ENCODE assay signal across 17 cellular contexts in the genomic region with DNA sequence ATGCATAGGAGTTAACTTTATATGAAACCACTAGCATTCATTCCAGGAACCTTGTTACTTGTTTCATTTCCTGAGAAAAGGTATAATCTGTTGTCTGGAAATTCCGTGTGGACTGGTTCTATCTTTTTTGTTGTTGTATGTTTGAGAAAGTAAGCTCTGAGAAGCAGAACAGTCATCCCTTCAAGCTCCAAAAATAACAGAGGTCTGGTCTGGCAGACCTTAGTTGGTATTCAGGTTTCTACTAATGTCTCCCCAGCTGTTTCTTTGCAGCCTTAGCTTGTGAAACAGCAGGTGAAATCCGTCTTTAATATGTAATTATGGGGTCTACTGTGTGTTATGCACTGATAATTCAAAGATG. TPM values are rescaled to one million over a fixed set of nuclear protein-coding genes. Genes with fewer than 3 reads are reported as not detected.
DNase-seq lines count a peak whose midpoint lies in the region; ATAC-seq and TF ChIP-seq lines count a peak whose summit lies in the region.
"Had no signal": no experiment of that assay in that cellular context is flagged by ENCODE, and none has a peak within 500 bp of the region (broad histone marks: within the 10 kb centered on the region; RNA-seq: fewer than 3 reads in every experiment).

No MANE protein-coding gene starts in this region.

- TF ChIP-seq POLR2A in adrenal gland (IDR thresholded peaks at IDR 0.05) = no peak
- TF ChIP-seq POLR2A in esophagus squamous epithelium (IDR thresholded peaks at IDR 0.05) = no peak

- H3K9me3 Mint-ChIP-seq in activated T-cell treated with anti-CD3 and anti-CD28 coated beads, Interleukin-2, amount 50 U/mL, for 4 hours = no peaks in the 10 kb centered on the region
- no peaks in the 10 kb centered on the region for H3K9me3 Mint-ChIP-seq in stimulated activated memory B cell treated with anti-CD40 and anti-IgM and Interleukin-4, amounts not matched to agents 10 μg/mL and 1 μg/mL and 100 μg/mL, for 72 hours
- H3K9me3 Mint-ChIP-seq: GM23338 had no signal

- peak; percentile 3 to 6 for ATAC-seq in activated T-cell treated with anti-CD3 and anti-CD28 coated beads, Interleukin-2, amount 50 U/mL, for 4 hours
- peak; percentile 55 for ATAC-seq in stimulated activated memory B cell treated with anti-CD40 and anti-IgM and Interleukin-4, amounts not matched to agents 10 μg/mL and 1 μg/mL and 100 μg/mL, for 72 hours
- ATAC-seq: GM23338 had no signal

- no peaks in the 10 kb centered on the region for H3K27me3 ChIP-seq in brain microvascular endothelial cell (replicated peaks)
- no peaks in the 10 kb centered on the region for H3K27me3 ChIP-seq in adrenal gland
- H3K27me3 ChIP-seq in esophagus squamous epithelium = no peaks in the 10 kb centered on the region
- H3K27me3 ChIP-seq: uterus had no signal

- H3K4me3 Mint-ChIP-seq in activated T-cell treated with anti-CD3 and anti-CD28 coated beads, Interleukin-2, amount 50 U/mL, for 4 hours = peak overlapping the region; percentile 99
- H3K4me3 Mint-ChIP-seq in stimulated activated memory B cell treated with anti-CD40 and anti-IgM and Interleukin-4, amounts not matched to agents 10 μg/mL and 1 μg/mL and 100 μg/mL, for 72 hours = peak overlapping the region; percentile 94

- intact Hi-C loops in adrenal gland (cut with DNase I) = no loop called here
- intact Hi-C loops in esophagus squamous epithelium (cut with DNase I) = no loop called here

- DNase-seq in activated T-cell treated with anti-CD3 and anti-CD28 coated beads, Interleukin-2, amount 50 U/mL, for 4 hours = no peak
- no peak for DNase-seq in activated T-cell treated with anti-CD3 and anti-CD28 coated beads, Interleukin-2, amount 50 U/mL, for 1 hour
- DNase-seq in NCI-H2227 treated with DMSO at 0.1 percent for 48 hours (lab: John Stamatoyannopoulos, UW) (peak; percentile 8), brain microvascular endothelial cell (peak; percentile 22), hypothalamus (lab: John Stamatoyannopoulos, UW) (no peak), adrenal gland (no peak), esophagus squamous epithelium (lab: John Stamatoyannopoulos, UW) (no peak)
- DNase-seq: activated CD4-positive, alpha-beta T cell treated with anti-CD3 and anti-CD28 coated beads, Interleukin-2, amount 50 U/mL, for 1 hour; DMS53; foreskin melanocyte; NCI-H2081 treated with DMSO at 0.1 percent for 48 hours; SW 1271; uterus had no signal

- H3K36me3 ChIP-seq in brain microvascular endothelial cell (replicated peaks) (no peaks in the 10 kb centered on the region), adrenal gland (replicated peaks in 1 of 2) (no peaks in the 10 kb centered on the region), esophagus squamous epithelium (no peaks in the 10 kb centered on the region)
- H3K36me3 ChIP-seq: uterus had no signal

- H3K4me1 ChIP-seq in adrenal gland (replicated peaks in 1 of 2) = peaks cover 13 to 43% of the 10 kb centered on the region in 2 donors
- peaks cover 10 to 48% (median 25%) of the 10 kb centered on the region in 3 donors for H3K4me1 ChIP-seq in esophagus squamous epithelium

- no peaks in the 10 kb centered on the region for H3K27me3 Mint-ChIP-seq in activated T-cell treated with anti-CD3 and anti-CD28 coated beads, Interleukin-2, amount 50 U/mL, for 4 hours (ENCODE audit: low read depth)
- no peaks in the 10 kb centered on the region for H3K27me3 Mint-ChIP-seq in stimulated activated memory B cell treated with anti-CD40 and anti-IgM and Interleukin-4, amounts not matched to agents 10 μg/mL and 1 μg/mL and 100 μg/mL, for 72 hours

- no peak for TF ChIP-seq CTCF in brain microvascular endothelial cell (IDR thresholded peaks at IDR 0.05; ENCODE audit: low read depth, low read length, missing control alignments)
- no peak for TF ChIP-seq CTCF in adrenal gland (IDR thresholded peaks at IDR 0.05)
- TF ChIP-seq CTCF in esophagus squamous epithelium (IDR thresholded peaks at IDR 0.05) = no peak

- H3K27ac ChIP-seq in brain microvascular endothelial cell (peak overlapping the region; percentile 38), adrenal gland (no peak overlapping the region), esophagus squamous epithelium (no peak overlapping the region)
- H3K27ac ChIP-seq: uterus had no signal

- 44 to 68% (median 63%) methylated on average over 2 of the region's 2 CpGs for WGBS in adrenal gland, 4 donors
- 33 to 58% methylated on average over 2 of the region's 2 CpGs for WGBS in esophagus squamous epithelium, 2 donors

- H3K27ac Mint-ChIP-seq in stimulated activated memory B cell treated with anti-CD40 and anti-IgM and Interleukin-4, amounts not matched to agents 10 μg/mL and 1 μg/mL and 100 μg/mL, for 72 hours = peak overlapping the region; percentile 99
- H3K27ac Mint-ChIP-seq: GM23338 had no signal

- H3K36me3 Mint-ChIP-seq in activated T-cell treated with anti-CD3 and anti-CD28 coated beads, Interleukin-2, amount 50 U/mL, for 4 hours (ENCODE audit: insufficient read depth) = peaks cover 2% of the 10 kb centered on the region
- peaks cover 9% of the 10 kb centered on the region for H3K36me3 Mint-ChIP-seq in stimulated activated memory B cell treated with anti-CD40 and anti-IgM and Interleukin-4, amounts not matched to agents 10 μg/mL and 1 μg/mL and 100 μg/mL, for 72 hours

- H3K9me3 ChIP-seq in adrenal gland (replicated peaks in 1 of 3) = no peaks in the 10 kb centered on the region
- H3K9me3 ChIP-seq in esophagus squamous epithelium = no peaks in the 10 kb centered on the region
- H3K9me3 ChIP-seq: uterus had no signal

- H3K4me3 ChIP-seq in brain microvascular endothelial cell (ENCODE audit: low read depth, low read length) (no peak overlapping the region), adrenal gland (no peak overlapping the region), esophagus squamous epithelium (no peak overlapping the region)
- H3K4me3 ChIP-seq: GM23338, uterus had no signal

- in situ Hi-C loops in brain microvascular endothelial cell (cut with HindIII; ENCODE audit: low pct_ligation_motif_present, low sequenced_read_pairs) = no loop called here

- peaks cover 54% of the 10 kb centered on the region for H3K4me1 Mint-ChIP-seq in activated T-cell treated with anti-CD3 and anti-CD28 coated beads, Interleukin-2, amount 50 U/mL, for 4 hours (ENCODE audit: low read depth)
- peaks cover 54% of the 10 kb centered on the region for H3K4me1 Mint-ChIP-seq in stimulated activated memory B cell treated with anti-CD40 and anti-IgM and Interleukin-4, amounts not matched to agents 10 μg/mL and 1 μg/mL and 100 μg/mL, for 72 hours

RNA-seq across cellular contexts. Expression of a gene that starts 2.4 kb away (rescaled TPM):
- 10 to 100 TPM; 38.3 to 46.0 (median 43.0) TPM for total RNA-seq in activated T-cell treated with anti-CD3 and anti-CD28 coated beads, Interleukin-2, amount 50 U/mL, for 4 hours
- total RNA-seq in adrenal gland = 10 to 100 TPM; 26.7 to 49.3 (median 31.3) TPM
- 10 to 100 TPM; 13.3 to 34.7 (median 21.0) TPM for polyA plus RNA-seq in adrenal gland
- 10 to 100 TPM; 10.9 to 17.6 (median 16.3) TPM for total RNA-seq in esophagus squamous epithelium

RNA-seq across cellular contexts. Expression of a gene that starts 2.8 kb away (rescaled TPM):
- 10 to 100 TPM; 10.3 to 12.2 (median 10.5) TPM for total RNA-seq in activated T-cell treated with anti-CD3 and anti-CD28 coated beads, Interleukin-2, amount 50 U/mL, for 4 hours
- total RNA-seq in adrenal gland (1 to 10 TPM; 3.9 to 9.1 (median 5.9) TPM), esophagus squamous epithelium (10 to 100 TPM in 1 of 4 donors, 1 to 10 TPM in 2, under 1 TPM in 1; 0.85 to 12.2 (median 4.9) TPM)
- 1 to 10 TPM; 2.2 to 8.0 (median 3.4) TPM for polyA plus RNA-seq in adrenal gland

RNA-seq across cellular contexts. Expression of a gene that starts 53.0 kb away (rescaled TPM):
- total RNA-seq in activated T-cell treated with anti-CD3 and anti-CD28 coated beads, Interleukin-2, amount 50 U/mL, for 4 hours = not detected
- total RNA-seq in adrenal gland (not detected), esophagus squamous epithelium (not detected)
- polyA plus RNA-seq in adrenal gland = not detected
- total RNA-seq: GM23338, mesenteric fat pad, posterior vena cava, uterus had no signal
- polyA plus RNA-seq: GM23338 had no signal

Comparison
In these comparisons a context has a peak if more than half of its experiments do, and no peak if none do; other contexts are left out.
1. DNase-seq: peak in NCI-H2227 treated with DMSO at 0.1 percent for 48 hours (single experiment) and brain microvascular endothelial cell (single experiment); none in activated T-cell treated with anti-CD3 and anti-CD28 coated beads, Interleukin-2, amount 50 U/mL, for 4 hours (single experiment), activated T-cell treated with anti-CD3 and anti-CD28 coated beads, Interleukin-2, amount 50 U/mL, for 1 hour (single experiment), hypothalamus (0 of 51), adrenal gland (0 of 7) and esophagus squamous epithelium (single experiment).